Comparison of ENCODE assay signal across 1 cellular context in the genomic region with DNA sequence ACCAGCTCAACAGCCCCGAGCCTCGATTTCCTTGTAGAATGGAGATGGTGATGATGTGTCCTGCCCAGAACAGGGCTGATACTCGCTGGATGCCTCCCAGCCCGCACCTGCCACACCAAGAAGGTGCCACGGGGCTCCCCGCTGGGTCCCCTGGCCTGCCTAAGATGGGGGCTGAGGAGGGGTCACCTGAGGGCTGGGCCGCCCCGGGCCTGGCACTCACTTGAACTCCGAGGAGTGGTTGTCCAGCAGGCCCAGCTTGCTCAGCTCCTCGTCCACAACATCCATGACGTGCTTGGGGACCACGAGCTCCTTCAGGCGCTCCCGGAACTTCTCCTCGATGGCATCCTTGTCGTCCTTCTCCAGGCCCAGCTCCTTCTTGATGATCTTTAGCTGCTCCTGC.
TF ChIP-seq lines count a peak whose summit lies in the region.

No MANE protein-coding gene starts in this region.

TF ChIP-seq in GM12878, 131 proteins besides CTCF, POLR2A, EP300 and RAD21:
- TF ChIP-seq POLR2AphosphoS5 (IDR thresholded peaks at IDR 0.05; ENCODE audit: low read length): 0 out of 2 replicates have a peak, but pooled peaks have one; percentile 31
- no peak for TF ChIP-seq SPI1 (IDR thresholded peaks at IDR 0.05; ENCODE audit: borderline replicate concordance, insufficient read depth, low read depth, low read length)
TF ChIP-seq in GM12878: peak in this region for 1.
